In genomic region chr17:68103148-68103547, GRCh38 we compare ENCODE assay signal across 9 cellular contexts.
DNase-seq lines count a peak whose midpoint lies in the region; ATAC-seq and TF ChIP-seq lines count a peak whose summit lies in the region.
"Had no signal": no experiment of that assay in that cellular context is flagged by ENCODE, and none has a peak within 500 bp of the region (broad histone marks: within the 10 kb centered on the region; RNA-seq: fewer than 3 reads in every experiment).

No MANE protein-coding gene starts in this region.

- peaks cover 1 to 20% of the 10 kb centered on the region in 2 donors for H3K36me3 Mint-ChIP-seq in CD4-positive, alpha-beta memory T cell
- H3K36me3 Mint-ChIP-seq in central memory CD8-positive, alpha-beta T cell (ENCODE audit: insufficient read depth), result peaks cover 12% of the 10 kb centered on the region
- H3K36me3 Mint-ChIP-seq in naive thymus-derived CD8-positive, alpha-beta T cell, result peaks cover 0 to 13% (median 4%) of the 10 kb centered on the region in 3 donors

- H3K27me3 Mint-ChIP-seq in CD4-positive, alpha-beta memory T cell, result no peaks in the 10 kb centered on the region
- H3K27me3 Mint-ChIP-seq in central memory CD8-positive, alpha-beta T cell, result no peaks in the 10 kb centered on the region
- H3K27me3 Mint-ChIP-seq in naive thymus-derived CD8-positive, alpha-beta T cell, result no peaks in the 10 kb centered on the region

- peak overlapping the region; percentile 91 for H3K4me2 ChIP-seq in Karpas-422 (ENCODE audit: low read depth, low read length, poor library complexity, severe bottlenecking)

- H3K4me3 Mint-ChIP-seq in CD4-positive, alpha-beta memory T cell, result peak overlapping the region; percentile 94 to 98 (median 96)
- peak overlapping the region; percentile 94 for H3K4me3 Mint-ChIP-seq in central memory CD8-positive, alpha-beta T cell
- H3K4me3 Mint-ChIP-seq in naive thymus-derived CD8-positive, alpha-beta T cell, result peak overlapping the region; percentile 89 to 98 (median 94)

- no peak overlapping the region for H2AFZ ChIP-seq in Karpas-422 (ENCODE audit: low read length)

- H3K79me2 ChIP-seq in Karpas-422 (ENCODE audit: low read length), result peaks cover 67% of the 10 kb centered on the region

- peak overlapping the region in 1 of 2 donors; percentile 48 for H3K4me3 ChIP-seq in CD4-positive, alpha-beta memory T cell (ENCODE audit: low read length in 2 of 2)
- peak overlapping the region; percentile 94 for H3K4me3 ChIP-seq in Karpas-422 (ENCODE audit: low read length)

- H3K27me3 ChIP-seq in CD4-positive, alpha-beta memory T cell (ENCODE audit: insufficient read depth, low read length), result no peaks in the 10 kb centered on the region
- no peaks in the 10 kb centered on the region for H3K27me3 ChIP-seq in Karpas-422 (ENCODE audit: low read length)

- peaks cover 36 to 66% (median 51%) of the 10 kb centered on the region in 4 donors for H3K4me1 Mint-ChIP-seq in CD4-positive, alpha-beta memory T cell
- peaks cover 53% of the 10 kb centered on the region for H3K4me1 Mint-ChIP-seq in central memory CD8-positive, alpha-beta T cell
- peaks cover 28 to 58% (median 53%) of the 10 kb centered on the region in 4 donors for H3K4me1 Mint-ChIP-seq in naive thymus-derived CD8-positive, alpha-beta T cell

- H3K27ac ChIP-seq in CD4-positive, alpha-beta memory T cell (ENCODE audit: low read depth, low read length), result no peak overlapping the region
- H3K27ac ChIP-seq in Karpas-422 (ENCODE audit: low read length), result peak overlapping the region; percentile 77

- H3K9me3 ChIP-seq in CD4-positive, alpha-beta memory T cell (ENCODE audit: control insufficient read depth in 1 of 2, low read length in 2 of 2), result no peaks in the 10 kb centered on the region
- no peaks in the 10 kb centered on the region for H3K9me3 ChIP-seq in Karpas-422 (ENCODE audit: low read length)

- H3K9me2 ChIP-seq in Karpas-422 (replicated peaks; ENCODE audit: insufficient read depth, low read length), result no peaks in the 10 kb centered on the region

- peak overlapping the region in 6 of 7 donors; percentile 41 to 96 (median 82) for H3K27ac Mint-ChIP-seq in CD4-positive, alpha-beta memory T cell
- H3K27ac Mint-ChIP-seq in central memory CD8-positive, alpha-beta T cell (ENCODE audit: low read depth), result peak overlapping the region; percentile 71
- H3K27ac Mint-ChIP-seq in naive thymus-derived CD8-positive, alpha-beta T cell, result peak overlapping the region; percentile 23 to 97 (median 64)

- no peak for DNase-seq in CD4-positive, alpha-beta memory T cell
- DNase-seq in Karpas-422, result no peak
- no peak for DNase-seq in central memory CD8-positive, alpha-beta T cell (ENCODE audit: low spot score in 2 of 2)
- no peak for DNase-seq in naive thymus-derived CD8-positive, alpha-beta T cell
- no peak for DNase-seq in KG1 (lab: John Stamatoyannopoulos, UW)
- DNase-seq in GM10248 (ENCODE audit: extremely low spot score), result no peak
- no peak for DNase-seq in inferior parietal cortex (ENCODE audit: extremely low spot score)
- DNase-seq: NK-92 treated with Interleukin-12 subunit alpha and Interleukin-12 subunit beta, amount 100 ng/mL, for 24 hours had no signal

- POLR2A ChIA-PET in CD4-positive, alpha-beta memory T cell (lab: Charles Lee; ENCODE audit: partially characterized antibody), result no interaction called here
- POLR2A ChIA-PET in naive thymus-derived CD8-positive, alpha-beta T cell (lab: Charles Lee), result interaction anchor here (1.6 kb wide), 1 partner anchor 83 kb away, joined by 4 read pairs; no protein-coding TSS in a partner anchor
- POLR2A ChIA-PET in GM10248 (lab: Yijun Ruan, JAX), result no interaction called here

- no peak for ATAC-seq in central memory CD8-positive, alpha-beta T cell (replicated peaks; ENCODE audit: extremely low read depth, poor library complexity, severe bottlenecking)
- no peak for ATAC-seq in naive thymus-derived CD8-positive, alpha-beta T cell
- ATAC-seq in GM18858 (IDR thresholded peaks at IDR 0.05; ENCODE audit: unreplicated experiment), result no peak

- peak overlapping the region; percentile 97 for H3K9ac ChIP-seq in Karpas-422 (ENCODE audit: low read length)

- H3K9me3 Mint-ChIP-seq in CD4-positive, alpha-beta memory T cell, result peaks cover 0 to 2% (median 0%) of the 10 kb centered on the region in 8 donors
- H3K9me3 Mint-ChIP-seq in central memory CD8-positive, alpha-beta T cell, result no peaks in the 10 kb centered on the region
- no peaks in the 10 kb centered on the region for H3K9me3 Mint-ChIP-seq in naive thymus-derived CD8-positive, alpha-beta T cell

- TF ChIP-seq CTCF in GM10248 (IDR thresholded peaks at IDR 0.05; ENCODE audit: control extremely low read depth, extremely low read depth, low read depth, missing control alignments), result no peak

- intact Hi-C loops in CD4-positive, alpha-beta memory T cell (cut with micrococcal nuclease), result loop anchor here (2.0 to 5.0 kb wide), 2 partner anchors 46 to 99 kb away; no protein-coding TSS in a partner anchor

- no peaks in the 10 kb centered on the region for H4K20me1 ChIP-seq in Karpas-422 (ENCODE audit: insufficient read depth, low read depth, low read length)

- CTCF ChIA-PET in CD4-positive, alpha-beta memory T cell (lab: Charles Lee; ENCODE audit: partially characterized antibody), result no interaction called here
- CTCF ChIA-PET in GM10248 (lab: Yijun Ruan, JAX), result no interaction called here

- H3K4me1 ChIP-seq in CD4-positive, alpha-beta memory T cell (ENCODE audit: insufficient read depth, low read length), result peaks cover 32% of the 10 kb centered on the region
- H3K4me1 ChIP-seq in Karpas-422 (ENCODE audit: low read length), result peaks cover 26% of the 10 kb centered on the region

- H3K36me3 ChIP-seq in CD4-positive, alpha-beta memory T cell (ENCODE audit: insufficient read depth, low read length), result no peaks in the 10 kb centered on the region
- H3K36me3 ChIP-seq in Karpas-422 (ENCODE audit: insufficient read depth, low read length), result peaks cover 9% of the 10 kb centered on the region
